In the genomic region with DNA sequence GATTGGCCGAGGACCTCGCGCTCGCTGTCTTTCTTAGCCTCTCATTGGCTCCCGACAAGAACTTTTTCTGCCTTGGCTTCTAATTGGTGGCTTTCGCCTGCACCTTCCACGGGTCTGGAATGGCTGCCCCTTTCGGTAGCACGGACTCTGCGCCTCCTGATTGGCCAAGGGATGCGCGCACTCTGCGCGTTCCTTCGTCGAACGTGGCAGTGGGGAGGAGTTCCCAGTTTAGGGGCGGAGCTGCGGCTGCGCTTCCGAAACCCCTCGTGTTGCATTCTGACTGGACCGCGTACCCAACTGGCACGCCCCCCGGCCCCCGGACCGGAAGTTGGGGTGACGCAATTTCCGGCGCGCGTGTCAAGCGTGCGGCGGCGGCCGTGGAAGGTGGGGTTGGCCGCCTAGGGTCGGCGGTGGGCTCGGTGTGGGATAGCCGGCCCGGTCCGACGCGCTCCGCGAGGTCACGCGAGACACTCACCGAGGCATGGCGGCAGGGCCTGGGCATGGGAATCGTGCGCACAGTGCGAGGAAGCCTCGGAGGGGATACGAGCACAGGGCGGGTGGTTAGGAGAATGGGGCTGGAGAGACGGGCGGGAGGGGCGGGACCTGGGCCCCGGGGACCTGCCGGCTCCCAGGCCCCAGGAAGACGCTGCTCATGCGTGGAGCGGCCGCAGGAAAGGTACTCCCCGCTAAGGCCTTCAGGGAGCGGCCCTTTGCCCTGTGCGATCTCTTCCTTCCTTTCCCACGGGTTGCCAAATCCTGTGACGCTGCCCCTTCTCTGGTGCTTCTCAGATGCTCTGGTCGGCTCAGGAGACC, we compare ENCODE assay signal across 8 cellular contexts. TPM values are rescaled to one million over a fixed set of nuclear protein-coding genes. Genes with fewer than 3 reads are reported as not detected.
DNase-seq lines count a peak whose midpoint lies in the region; ATAC-seq, FAIRE-seq and TF ChIP-seq lines count a peak whose summit lies in the region.

No MANE protein-coding gene starts in this region.

- peak; percentile 23 for FAIRE-seq in H54 (lab: Jason Lieb, UNC)

- peaks cover 0 to 3% (median 0%) of the 10 kb centered on the region in 9 donors for H3K9me3 Mint-ChIP-seq in naive thymus-derived CD8-positive, alpha-beta T cell
- H3K9me3 Mint-ChIP-seq in stimulated activated naive B cell treated with anti-CD40 and anti-IgM and Interleukin-4, amounts not matched to agents 10 μg/mL and 1 μg/mL and 100 μg/mL, for 72 hours: no peaks in the 10 kb centered on the region

- peak overlapping the region; percentile 97 for H3K27ac ChIP-seq in RWPE1

- H3K27me3 Mint-ChIP-seq in naive thymus-derived CD8-positive, alpha-beta T cell: peaks cover 0 to 3% (median 0%) of the 10 kb centered on the region in 5 donors
- no peaks in the 10 kb centered on the region for H3K27me3 Mint-ChIP-seq in stimulated activated naive B cell treated with anti-CD40 and anti-IgM and Interleukin-4, amounts not matched to agents 10 μg/mL and 1 μg/mL and 100 μg/mL, for 72 hours

- peaks cover 0 to 32% (median 4%) of the 10 kb centered on the region in 3 donors for H3K36me3 Mint-ChIP-seq in naive thymus-derived CD8-positive, alpha-beta T cell
- H3K36me3 Mint-ChIP-seq in stimulated activated naive B cell treated with anti-CD40 and anti-IgM and Interleukin-4, amounts not matched to agents 10 μg/mL and 1 μg/mL and 100 μg/mL, for 72 hours: peaks cover 29 to 47% of the 10 kb centered on the region in 2 donors

- H3K27ac Mint-ChIP-seq in naive thymus-derived CD8-positive, alpha-beta T cell: peak overlapping the region; percentile 92 to 98 (median 96)
- H3K27ac Mint-ChIP-seq in stimulated activated naive B cell treated with anti-CD40 and anti-IgM and Interleukin-4, amounts not matched to agents 10 μg/mL and 1 μg/mL and 100 μg/mL, for 72 hours: peak overlapping the region; percentile 98

- POLR2A ChIA-PET in RWPE1 (lab: Yijun Ruan, JAX; ENCODE audit: low non-redundant PET): interaction anchor here (0.5 to 1.0 kb wide), 3 partner anchors 9 to 12 kb away, joined by 3 to 6 read pairs (median 4); no protein-coding TSS in a partner anchor
- POLR2A ChIA-PET in naive thymus-derived CD8-positive, alpha-beta T cell (lab: Charles Lee): interaction anchor here (0.7 to 2.8 kb wide), 8 partner anchors 10 to 348 kb away, joined by 3 to 45 read pairs (median 4); partner anchors contain the start of genes ACTG1, ALYREF, ANAPC11 and ARHGDIA

- H3K4me1 Mint-ChIP-seq in naive thymus-derived CD8-positive, alpha-beta T cell: peaks cover 15 to 67% (median 34%) of the 10 kb centered on the region in 4 donors
- peaks cover 28 to 46% of the 10 kb centered on the region in 2 donors for H3K4me1 Mint-ChIP-seq in stimulated activated naive B cell treated with anti-CD40 and anti-IgM and Interleukin-4, amounts not matched to agents 10 μg/mL and 1 μg/mL and 100 μg/mL, for 72 hours

- peak; percentile 100 for DNase-seq in ELF-1 (ENCODE audit: low read depth, low spot score)
- peak; percentile 99 for DNase-seq in H54 (ENCODE audit: insufficient read length, low spot score)
- peak; percentile 100 for DNase-seq in LoVo (ENCODE audit: low spot score)
- peak; percentile 99 for DNase-seq in RWPE1 (ENCODE audit: low spot score)
- peak; percentile 99 for DNase-seq in activated T-helper 9 cell treated with anti-CD3 and anti-CD28 coated beads, Interleukin-2, amount 50 U/mL, for 16 hours (ENCODE audit: low read depth)
- peak; percentile 100 for DNase-seq in fibroblast of peridontal ligament (ENCODE audit: extremely low read depth)
- DNase-seq in naive thymus-derived CD8-positive, alpha-beta T cell: peak; percentile 98 to 100 (median 99)
- peak; percentile 99 for DNase-seq in stimulated activated naive B cell treated with anti-CD40 and anti-IgM and Interleukin-4, amounts not matched to agents 10 μg/mL and 1 μg/mL and 100 μg/mL, for 72 hours

- no peak for TF ChIP-seq CTCF in RWPE1 (conservative IDR thresholded peaks at IDR 0.05; ENCODE audit: low read depth)

- TF ChIP-seq POLR2A in H54 (IDR thresholded peaks at IDR 0.05; ENCODE audit: low read depth, low read length): peak; percentile 92

- ATAC-seq in naive thymus-derived CD8-positive, alpha-beta T cell: peak; percentile 84 to 85
- peak; percentile 84 to 87 for ATAC-seq in stimulated activated naive B cell treated with anti-CD40 and anti-IgM and Interleukin-4, amounts not matched to agents 10 μg/mL and 1 μg/mL and 100 μg/mL, for 72 hours (replicated peaks)

- CTCF ChIA-PET in RWPE1 (lab: Yijun Ruan, JAX): interaction anchor here (1.2 kb wide), 1 partner anchor 9 kb away, joined by 4 read pairs; no protein-coding TSS in a partner anchor

- peak overlapping the region; percentile 81 to 94 (median 92) for H3K4me3 Mint-ChIP-seq in naive thymus-derived CD8-positive, alpha-beta T cell
- H3K4me3 Mint-ChIP-seq in stimulated activated naive B cell treated with anti-CD40 and anti-IgM and Interleukin-4, amounts not matched to agents 10 μg/mL and 1 μg/mL and 100 μg/mL, for 72 hours: peak overlapping the region; percentile 92 to 94

RNA-seq across cellular contexts. Expression of gene P4HB, which starts 0.6 kb away (rescaled TPM):
- 100 to 1,000 TPM; 181 to 190 TPM for total RNA-seq in naive thymus-derived CD8-positive, alpha-beta T cell
- polyA plus RNA-seq in naive thymus-derived CD8-positive, alpha-beta T cell: 100 to 1,000 TPM; 166 to 191 (median 191) TPM

RNA-seq across cellular contexts. Expression of gene ARHGDIA, which starts 10.2 kb away (rescaled TPM):
- 100 to 1,000 TPM; 317 to 343 TPM for total RNA-seq in naive thymus-derived CD8-positive, alpha-beta T cell
- 100 to 1,000 TPM in 1 of 3 donors, 10 to 100 TPM in 2; 55.1 to 102 (median 87.2) TPM for polyA plus RNA-seq in naive thymus-derived CD8-positive, alpha-beta T cell

RNA-seq across cellular contexts. Expression of gene PPP1R27, which starts 26.1 kb away (rescaled TPM):
- total RNA-seq in naive thymus-derived CD8-positive, alpha-beta T cell: not detected
- under 1 TPM in 1 of 3 donors, not detected in 2; 0.11 TPM for polyA plus RNA-seq in naive thymus-derived CD8-positive, alpha-beta T cell

RNA-seq across cellular contexts. Expression of gene MCRIP1, which starts 27.9 kb away (rescaled TPM):
- total RNA-seq in naive thymus-derived CD8-positive, alpha-beta T cell: 10 to 100 TPM; 58.4 to 59.0 TPM
- polyA plus RNA-seq in naive thymus-derived CD8-positive, alpha-beta T cell: 10 to 100 TPM; 49.5 to 61.8 (median 55.0) TPM

RNA-seq across cellular contexts. Expression of gene ALYREF, which starts 30.4 kb away (rescaled TPM):
- total RNA-seq in naive thymus-derived CD8-positive, alpha-beta T cell: 10 to 100 TPM; 49.9 to 54.4 TPM
- polyA plus RNA-seq in naive thymus-derived CD8-positive, alpha-beta T cell: 10 to 100 TPM; 31.7 to 55.4 (median 50.1) TPM

Comparison
In these comparisons a context has a peak if more than half of its experiments do, and no peak if none do; other contexts are left out.
1. Peak in every context shown above with its lines: DNase-seq, ATAC-seq and H3K27ac ChIP-seq.